Comparison of ENCODE assay signal across 30 cellular contexts in genomic region chr16:56559109-56559508, GRCh38. TPM values are rescaled to one million over a fixed set of nuclear protein-coding genes. Genes with fewer than 3 reads are reported as not detected.
"Had no signal": no experiment of that assay in that cellular context is flagged by ENCODE, and none has a peak within 500 bp of the region (broad histone marks: within the 10 kb centered on the region; RNA-seq: fewer than 3 reads in every experiment).

No MANE protein-coding gene starts in this region.

- H3K4me3 ChIP-seq: left ventricle myocardium inferior, lung, mucosa of descending colon, pancreas, prostate gland, sigmoid colon, spleen, testis, thyroid gland, transverse colon, upper lobe of left lung, vagina had no signal

- H3K9me3 Mint-ChIP-seq: immature natural killer cell; naive thymus-derived CD4-positive, alpha-beta T cell; natural killer cell treated with Interleukin-12 subunit alpha and Interleukin-12 subunit beta and Interleukin-15 and Interleukin-18, amount 100 ng/mL, for 72 hours; stimulated activated effector memory CD8-positive, alpha-beta T cell treated with anti-CD3 and anti-CD28 coated beads, Interleukin-12 subunit alpha, Interleukin-12 subunit beta, amount 100 ng/mL, for 72 hours; stimulated activated naive CD8-positive, alpha-beta T cell treated with anti-CD3 and anti-CD28 coated beads, Interleukin-15, Interleukin-2, amounts not matched to agents 100 ng/mL and 50 ng/mL, for 24 hours had no signal

- ATAC-seq: naive thymus-derived CD4-positive, alpha-beta T cell; natural killer cell treated with Interleukin-12 subunit alpha and Interleukin-12 subunit beta and Interleukin-15 and Interleukin-18, amount 100 ng/mL, for 72 hours; right cardiac atrium had no signal

- H3K36me3 ChIP-seq: left ventricle myocardium inferior, pancreas, prostate gland, sigmoid colon, spleen, thyroid gland, transverse colon, upper lobe of left lung, vagina had no signal

- H3K4me1 ChIP-seq: left ventricle myocardium inferior, pancreas, prostate gland, sigmoid colon, spleen, testis, thyroid gland, transverse colon, upper lobe of left lung had no signal

- H3K4me3 Mint-ChIP-seq: immature natural killer cell; naive thymus-derived CD4-positive, alpha-beta T cell; natural killer cell treated with Interleukin-12 subunit alpha and Interleukin-12 subunit beta and Interleukin-15 and Interleukin-18, amount 100 ng/mL, for 72 hours; stimulated activated effector memory CD8-positive, alpha-beta T cell treated with anti-CD3 and anti-CD28 coated beads, Interleukin-12 subunit alpha, Interleukin-12 subunit beta, amount 100 ng/mL, for 72 hours; stimulated activated naive CD8-positive, alpha-beta T cell treated with anti-CD3 and anti-CD28 coated beads, Interleukin-15, Interleukin-2, amounts not matched to agents 100 ng/mL and 50 ng/mL, for 24 hours had no signal

- H3K27me3 ChIP-seq: pancreas, testis, thyroid gland, transverse colon, upper lobe of left lung, vagina had no signal

- DNase-seq: immature natural killer cell; kidney; left ventricle myocardium inferior; mesendoderm; mucosa of descending colon; naive thymus-derived CD4-positive, alpha-beta T cell; retina; right cardiac atrium; sigmoid colon; small intestine; spleen; stimulated activated CD4-positive, alpha-beta T cell treated with anti-CD3 and anti-CD28 coated beads, Interleukin-4, amount 100 ng/mL, for 24 hours; stimulated activated naive CD4-positive, alpha-beta T cell; testis; thyroid gland; transverse colon; upper lobe of left lung had no signal

- FAIRE-seq: islet of Langerhans, kidney, pancreas, small intestine had no signal

- H3K36me3 Mint-ChIP-seq: immature natural killer cell; naive thymus-derived CD4-positive, alpha-beta T cell; natural killer cell treated with Interleukin-12 subunit alpha and Interleukin-12 subunit beta and Interleukin-15 and Interleukin-18, amount 100 ng/mL, for 72 hours; stimulated activated effector memory CD8-positive, alpha-beta T cell treated with anti-CD3 and anti-CD28 coated beads, Interleukin-12 subunit alpha, Interleukin-12 subunit beta, amount 100 ng/mL, for 72 hours had no signal

- H3K27ac Mint-ChIP-seq: immature natural killer cell; natural killer cell treated with Interleukin-12 subunit alpha and Interleukin-12 subunit beta and Interleukin-15 and Interleukin-18, amount 100 ng/mL, for 72 hours; stimulated activated effector memory CD8-positive, alpha-beta T cell treated with anti-CD3 and anti-CD28 coated beads, Interleukin-12 subunit alpha, Interleukin-12 subunit beta, amount 100 ng/mL, for 72 hours; stimulated activated naive CD8-positive, alpha-beta T cell treated with anti-CD3 and anti-CD28 coated beads, Interleukin-15, Interleukin-2, amounts not matched to agents 100 ng/mL and 50 ng/mL, for 24 hours had no signal

- H3K27ac ChIP-seq: left ventricle myocardium inferior, pancreas, prostate gland, sigmoid colon, spleen, testis, thyroid gland, transverse colon, upper lobe of left lung, vagina had no signal

- H3K4me1 Mint-ChIP-seq: immature natural killer cell; naive thymus-derived CD4-positive, alpha-beta T cell; stimulated activated effector memory CD8-positive, alpha-beta T cell treated with anti-CD3 and anti-CD28 coated beads, Interleukin-12 subunit alpha, Interleukin-12 subunit beta, amount 100 ng/mL, for 72 hours had no signal

- H3K9me3 ChIP-seq: left ventricle myocardium inferior, mucosa of descending colon, pancreas, prostate gland, sigmoid colon, spleen, testis, thyroid gland, transverse colon, upper lobe of left lung, vagina had no signal

RNA-seq across cellular contexts. Expression of gene MT4, which starts 5.8 kb away (rescaled TPM):
- total RNA-seq: kidney; left ventricle myocardium inferior; lung; mucosa of descending colon; myocyte; naive thymus-derived CD4-positive, alpha-beta T cell; natural killer cell treated with Interleukin-12 subunit alpha and Interleukin-12 subunit beta and Interleukin-15 and Interleukin-18, amount 100 ng/mL, for 72 hours; osteoblast; pancreas; prostate gland; right cardiac atrium; sigmoid colon; spleen; subcutaneous adipose tissue; testis; thyroid gland; upper lobe of left lung; urinary bladder had no signal
- polyA plus RNA-seq: immature natural killer cell; lung; naive thymus-derived CD4-positive, alpha-beta T cell; neural cell; pancreas; right cardiac atrium; sigmoid colon; small intestine; spleen; urinary bladder had no signal

RNA-seq across cellular contexts. Expression of gene MT3, which starts 30.2 kb away (rescaled TPM):
- total RNA-seq: kidney, lung, myocyte, osteoblast, thyroid gland had no signal
- polyA plus RNA-seq: immature natural killer cell had no signal

RNA-seq across cellular contexts. Expression of gene MT2A, which starts 49.3 kb away (rescaled TPM):
- polyA plus RNA-seq: neural cell had no signal
